8 cellular contexts compared by ENCODE assay signal in genomic region chr3:57397175-57398026, GRCh38.
DNase-seq lines count a peak whose midpoint lies in the region; ATAC-seq and TF ChIP-seq lines count a peak whose summit lies in the region.

No MANE protein-coding gene starts in this region.

- peak overlapping the region; percentile 7 for H3K4me3 Mint-ChIP-seq in activated CD4-positive, alpha-beta T cell treated with anti-CD3 and anti-CD28 coated beads for 36 hours

- ATAC-seq in HG02678 (IDR thresholded peaks at IDR 0.05; ENCODE audit: unreplicated experiment): peak; percentile 87
- peak; percentile 99 for ATAC-seq in activated CD4-positive, alpha-beta T cell treated with anti-CD3 and anti-CD28 coated beads for 36 hours

- no peak overlapping the region for H3K18ac ChIP-seq in mesendoderm (ENCODE audit: low read length)

- H2AK5ac ChIP-seq in mesendoderm (ENCODE audit: low read length): no peak overlapping the region

- peaks cover 8% of the 10 kb centered on the region for H3K27me3 Mint-ChIP-seq in activated CD4-positive, alpha-beta T cell treated with anti-CD3 and anti-CD28 coated beads for 36 hours

- no peak overlapping the region for H2BK5ac ChIP-seq in mesendoderm (ENCODE audit: low read length)

- intact Hi-C loops in activated CD4-positive, alpha-beta T cell treated with anti-CD3 and anti-CD28 coated beads for 36 hours (cut with DNase I, micrococcal nuclease): loop anchor here (1.0 to 10.0 kb wide), 8 partner anchors 160 to 517 kb away; partner anchors contain the start of gene ARF4 (in 1 of the 2)

- H3K36me3 ChIP-seq in ACC112 (ENCODE audit: insufficient read depth, low read length) (no peaks in the 10 kb centered on the region), mesendoderm (ENCODE audit: control insufficient read depth, insufficient read depth, low read length) (no peaks in the 10 kb centered on the region)

- DNase-seq in NCI-H146 treated with DMSO at 0.1 percent for 48 hours (lab: John Stamatoyannopoulos, UW; ENCODE audit: unreplicated experiment) (peak; percentile 19), coronary artery (ENCODE audit: low spot score) (no peak), mesendoderm (peak; percentile 80)
- peak; percentile 79 for DNase-seq in activated CD4-positive, alpha-beta T cell treated with anti-CD3 and anti-CD28 coated beads for 36 hours
- peak; percentile 24 for DNase-seq in stimulated activated naive CD4-positive, alpha-beta T cell treated with Interleukin-2 at 50 U/mL for 16 hours (lab: John Stamatoyannopoulos, UW)

- peak overlapping the region; percentile 32; the same call in 1 of the 2 replicates for H3K4me3 ChIP-seq in ACC112 (ENCODE audit: low read depth, low read length)
- H3K4me3 ChIP-seq in GM12875 (ENCODE audit: low read depth, low read length): no peak overlapping the region
- no peak overlapping the region for H3K4me3 ChIP-seq in coronary artery
- no peak overlapping the region for H3K4me3 ChIP-seq in mesendoderm (ENCODE audit: low read length)

- peaks cover 14% of the 10 kb centered on the region for H3K4me1 Mint-ChIP-seq in activated CD4-positive, alpha-beta T cell treated with anti-CD3 and anti-CD28 coated beads for 36 hours

- no CpG with 5 or more reads among the region's 3 CpGs for WGBS in mesendoderm (ENCODE audit: extremely low coverage, insufficient coverage, low lambda C conversion rate)

- H3K27ac Mint-ChIP-seq in activated CD4-positive, alpha-beta T cell treated with anti-CD3 and anti-CD28 coated beads for 36 hours: peak overlapping the region; percentile 48

- H4K8ac ChIP-seq in mesendoderm (ENCODE audit: low read depth, low read length): no peak overlapping the region

- H3K56ac ChIP-seq in mesendoderm (ENCODE audit: low read length): no peak overlapping the region

- H4K5ac ChIP-seq in mesendoderm (ENCODE audit: low read length): no peak overlapping the region

- no peaks in the 10 kb centered on the region for H3K9me3 Mint-ChIP-seq in activated CD4-positive, alpha-beta T cell treated with anti-CD3 and anti-CD28 coated beads for 36 hours (ENCODE audit: low read depth)

- no peak overlapping the region for H3K4ac ChIP-seq in mesendoderm (ENCODE audit: low read depth, low read length)

- H2AFZ ChIP-seq in ACC112 (ENCODE audit: low read length, unreplicated experiment): peak overlapping the region; percentile 97

- no peak overlapping the region for H3K27ac ChIP-seq in ACC112 (ENCODE audit: low read depth, low read length)
- H3K27ac ChIP-seq in coronary artery: no peak overlapping the region
- no peak overlapping the region for H3K27ac ChIP-seq in mesendoderm (ENCODE audit: low read depth, low read length)

- H3K79me2 ChIP-seq in ACC112 (ENCODE audit: control insufficient read depth, insufficient read depth, low read length, unreplicated experiment) (no peaks in the 10 kb centered on the region), mesendoderm (ENCODE audit: control insufficient read depth, insufficient read depth, low read length) (no peaks in the 10 kb centered on the region)

- peaks cover 4% of the 10 kb centered on the region for H3K4me1 ChIP-seq in ACC112 (ENCODE audit: control insufficient read depth, insufficient read depth, low read length, unreplicated experiment)
- H3K4me1 ChIP-seq in mesendoderm (ENCODE audit: control insufficient read depth, low read depth, low read length): peaks cover 2% of the 10 kb centered on the region

- no peaks in the 10 kb centered on the region for H3K79me1 ChIP-seq in mesendoderm (ENCODE audit: low read length)

- H3K36me3 Mint-ChIP-seq in activated CD4-positive, alpha-beta T cell treated with anti-CD3 and anti-CD28 coated beads for 36 hours (ENCODE audit: low read depth): no peaks in the 10 kb centered on the region

- POLR2A ChIA-PET in activated CD4-positive, alpha-beta T cell treated with anti-CD3 and anti-CD28 coated beads for 36 hours (lab: Charles Lee): interaction anchor here (0.6 to 1.0 kb wide), 3 partner anchors 159 to 265 kb away, joined by 3 to 7 read pairs (median 5); partner anchors contain the start of gene PDE12

- H2BK15ac ChIP-seq in mesendoderm (replicated peaks; ENCODE audit: low read depth): no peak overlapping the region

- no peak overlapping the region for H2BK120ac ChIP-seq in mesendoderm (ENCODE audit: low read depth, low read length)

- no peak overlapping the region for H3K4me2 ChIP-seq in mesendoderm (ENCODE audit: low read length)

- TF ChIP-seq CTCF in GM12875 (IDR thresholded peaks at IDR 0.05; ENCODE audit: borderline replicate concordance, insufficient read depth, low read depth, low read length): peak; percentile 93
- peak; percentile 43 for TF ChIP-seq CTCF in coronary artery (IDR thresholded peaks at IDR 0.05)

- no peak overlapping the region for H3K9ac ChIP-seq in mesendoderm (ENCODE audit: low read length)

- no peaks in the 10 kb centered on the region for H3K27me3 ChIP-seq in ACC112 (ENCODE audit: insufficient read depth, low read length)
- no peaks in the 10 kb centered on the region for H3K27me3 ChIP-seq in mesendoderm (ENCODE audit: insufficient read depth, low read length, poor library complexity)

- H3K23ac ChIP-seq in mesendoderm (ENCODE audit: low read length): no peak overlapping the region

- CTCF ChIA-PET in activated CD4-positive, alpha-beta T cell treated with anti-CD3 and anti-CD28 coated beads for 36 hours (lab: Charles Lee): interaction anchor here (0.5 to 3.0 kb wide), 51 partner anchors 9 to 904 kb away, joined by 3 to 20 read pairs (median 4); partner anchors contain the start of genes ARF4, PDE12 and SLMAP
